ENCODE assay signal across 8 cellular contexts in the genomic region with DNA sequence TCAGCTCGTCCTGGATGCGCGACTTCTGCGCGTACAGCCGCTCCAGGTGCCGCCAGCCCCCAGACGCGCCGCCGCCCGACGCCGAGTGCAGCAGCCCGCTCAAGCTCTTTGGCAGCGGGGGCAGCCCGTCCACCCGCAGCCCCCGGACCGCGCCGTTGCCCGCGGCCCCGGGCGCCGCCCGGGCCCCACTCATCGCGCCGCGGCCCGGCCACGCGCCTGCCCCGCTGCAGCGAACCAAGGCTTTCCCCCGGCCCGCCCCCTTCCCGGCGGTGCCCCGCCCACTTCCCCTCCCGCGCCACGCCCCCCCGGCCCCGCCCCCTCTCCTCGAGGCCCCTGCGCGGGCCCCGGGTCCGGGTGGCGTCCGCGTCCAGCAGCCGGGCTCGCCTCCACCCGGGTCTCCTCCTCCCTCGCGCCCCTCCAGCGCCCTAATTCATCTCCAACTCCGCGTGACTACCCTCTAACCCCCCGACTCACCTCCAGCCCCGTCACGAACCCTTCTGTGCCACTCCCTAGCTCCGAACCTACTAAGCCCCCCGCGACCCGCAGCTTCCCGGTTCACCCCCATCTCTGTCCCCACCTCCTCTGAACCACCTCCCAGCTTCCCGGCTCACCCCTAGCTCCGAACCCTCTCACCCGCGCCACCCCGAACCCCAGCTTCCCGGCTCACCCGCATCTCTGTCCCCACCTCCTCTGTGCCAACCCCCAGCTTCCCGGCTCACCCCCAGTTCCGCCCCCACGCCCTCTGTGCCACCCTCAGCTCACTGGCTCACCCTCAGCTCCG. TPM values are rescaled to one million over a fixed set of nuclear protein-coding genes. Genes with fewer than 3 reads are reported as not detected.
DNase-seq lines count a peak whose midpoint lies in the region; ATAC-seq, FAIRE-seq and TF ChIP-seq lines count a peak whose summit lies in the region.

A gene (minus strand): TSS at position 236 of the 781 bp plus-strand sequence. CDS start 43 bp downstream, at position 193.

- H3K36me3 Mint-ChIP-seq in T-helper 2 cell treated with Interferon-gamma antibody and Interleukin-4, amounts not matched to agents 5 μg/mL and 100 μg/mL, for 36 hours (ENCODE audit: low read depth), result no peaks in the 10 kb centered on the region
- no peaks in the 10 kb centered on the region for H3K36me3 Mint-ChIP-seq in astrocyte (ENCODE audit: low read depth, unreplicated experiment)

- no peak for FAIRE-seq in astrocyte (lab: Jason Lieb, UNC)

- H3K4me3 Mint-ChIP-seq in T-helper 2 cell treated with Interferon-gamma antibody and Interleukin-4, amounts not matched to agents 5 μg/mL and 100 μg/mL, for 36 hours, result peak within 1 kb of the TSS; percentile 70
- peak within 1 kb of the TSS; percentile 86 for H3K4me3 Mint-ChIP-seq in astrocyte (ENCODE audit: unreplicated experiment)

- H3K27ac ChIP-seq in ACC112 (ENCODE audit: low read depth, low read length) (no peak within 1 kb of the TSS), astrocyte (ENCODE audit: low read depth, low read length) (peak within 1 kb of the TSS; percentile 20), skeletal muscle tissue (ENCODE audit: low read depth, low read length) (peak within 1 kb of the TSS; percentile 30)

- DNase-seq in T-helper 2 cell treated with Interferon-gamma antibody and Interleukin-4, amounts not matched to agents 5 μg/mL and 100 μg/mL, for 36 hours (ENCODE audit: low spot score), result peak; percentile 59
- DNase-seq in astrocyte (ENCODE audit: low read depth) (no peak), OCI-M2 (lab: John Stamatoyannopoulos, UW; ENCODE audit: unreplicated experiment) (no peak)

- H3K9me3 ChIP-seq in astrocyte (ENCODE audit: insufficient read depth, low read depth, low read length) (no peaks in the 10 kb centered on the region), iPS-15b (ENCODE audit: control insufficient read depth, insufficient read depth, low read length) (no peaks in the 10 kb centered on the region), skeletal muscle tissue (ENCODE audit: control insufficient read depth in 3 of 3, low read length in 3 of 3) (peaks cover 0 to 8% (median 4%) of the 10 kb centered on the region in 3 donors)

- H3K9ac ChIP-seq in astrocyte (ENCODE audit: low read length) (peak within 1 kb of the TSS; percentile 75), iPS-15b (ENCODE audit: low read depth, low read length) (no peak within 1 kb of the TSS), skeletal muscle tissue (ENCODE audit: low read depth in 1 of 3, low read length in 3 of 3) (peak within 1 kb of the TSS; percentile 33 to 74 (median 71))

- H3K27me3 ChIP-seq in ACC112 (ENCODE audit: insufficient read depth, low read length) (peaks cover 66% of the 10 kb centered on the region), astrocyte (ENCODE audit: insufficient read depth, low read length) (no peaks in the 10 kb centered on the region), iPS-15b (ENCODE audit: control insufficient read depth, insufficient read depth, low read length) (peaks cover 60% of the 10 kb centered on the region), skeletal muscle tissue (ENCODE audit: control insufficient read depth in 3 of 3, insufficient read depth in 3 of 3, low read length in 3 of 3) (peaks cover 0 to 20% (median 14%) of the 10 kb centered on the region in 3 donors)

- H3K79me2 ChIP-seq in ACC112 (ENCODE audit: control insufficient read depth, insufficient read depth, low read length, unreplicated experiment), result no peaks in the 10 kb centered on the region
- H3K79me2 ChIP-seq in astrocyte (ENCODE audit: insufficient read depth, low read length), result peaks cover 3% of the 10 kb centered on the region

- H3K4me1 Mint-ChIP-seq in T-helper 2 cell treated with Interferon-gamma antibody and Interleukin-4, amounts not matched to agents 5 μg/mL and 100 μg/mL, for 36 hours (ENCODE audit: low read depth), result peaks cover 28% of the 10 kb centered on the region
- H3K4me1 Mint-ChIP-seq in astrocyte (ENCODE audit: low read depth, unreplicated experiment), result peaks cover 8% of the 10 kb centered on the region

- H3K36me3 ChIP-seq in ACC112 (ENCODE audit: insufficient read depth, low read length) (no peaks in the 10 kb centered on the region), astrocyte (ENCODE audit: insufficient read depth, low read length) (no peaks in the 10 kb centered on the region), iPS-15b (ENCODE audit: control insufficient read depth, insufficient read depth, low read length) (no peaks in the 10 kb centered on the region), skeletal muscle tissue (ENCODE audit: control insufficient read depth in 3 of 3, insufficient read depth in 3 of 3, low read length in 3 of 3) (no peaks in the 10 kb centered on the region)

- H2AFZ ChIP-seq in ACC112 (ENCODE audit: low read length, unreplicated experiment), result peak within 1 kb of the TSS; percentile 79
- peak within 1 kb of the TSS; percentile 72 for H2AFZ ChIP-seq in astrocyte (ENCODE audit: low read depth, low read length)

- H3K27me3 Mint-ChIP-seq in T-helper 2 cell treated with Interferon-gamma antibody and Interleukin-4, amounts not matched to agents 5 μg/mL and 100 μg/mL, for 36 hours (ENCODE audit: low read depth), result peaks cover 25% of the 10 kb centered on the region
- peaks cover 12% of the 10 kb centered on the region for H3K27me3 Mint-ChIP-seq in astrocyte (ENCODE audit: low read depth, unreplicated experiment)

- H3K4me2 ChIP-seq in astrocyte (ENCODE audit: low read length), result peak within 1 kb of the TSS; percentile 82

- peaks cover 3% of the 10 kb centered on the region for H3K9me3 Mint-ChIP-seq in T-helper 2 cell treated with Interferon-gamma antibody and Interleukin-4, amounts not matched to agents 5 μg/mL and 100 μg/mL, for 36 hours
- H3K9me3 Mint-ChIP-seq in astrocyte (ENCODE audit: unreplicated experiment), result peaks cover 8% of the 10 kb centered on the region

- no peaks in the 10 kb centered on the region for H3K4me1 ChIP-seq in ACC112 (ENCODE audit: control insufficient read depth, insufficient read depth, low read length, unreplicated experiment)
- H3K4me1 ChIP-seq in astrocyte (ENCODE audit: insufficient read depth, low read length), result peaks cover 4% of the 10 kb centered on the region
- no peaks in the 10 kb centered on the region for H3K4me1 ChIP-seq in iPS-15b (ENCODE audit: control insufficient read depth, insufficient read depth, low read length)
- H3K4me1 ChIP-seq in skeletal muscle tissue (ENCODE audit: control insufficient read depth in 3 of 3, insufficient read depth in 3 of 3, low read length in 3 of 3), result peaks cover 8 to 11% (median 10%) of the 10 kb centered on the region in 3 donors

- H3K4me3 ChIP-seq in ACC112 (ENCODE audit: low read depth, low read length) (peak within 1 kb of the TSS; percentile 70), astrocyte (ENCODE audit: insufficient read depth, low read depth, low read length) (peak within 1 kb of the TSS; percentile 63), iPS-15b (ENCODE audit: low read depth, low read length) (peak within 1 kb of the TSS; percentile 52), skeletal muscle tissue (ENCODE audit: low read length in 3 of 3) (peak within 1 kb of the TSS; percentile 61 to 72 (median 65))

- peaks cover 23% of the 10 kb centered on the region for H4K20me1 ChIP-seq in astrocyte (ENCODE audit: insufficient read depth, low read length)

- H3K27ac Mint-ChIP-seq in T-helper 2 cell treated with Interferon-gamma antibody and Interleukin-4, amounts not matched to agents 5 μg/mL and 100 μg/mL, for 36 hours, result no peak within 1 kb of the TSS
- H3K27ac Mint-ChIP-seq in astrocyte (ENCODE audit: unreplicated experiment), result no peak within 1 kb of the TSS

- peak; percentile 31 for ATAC-seq in GM18519 (IDR thresholded peaks at IDR 0.05; ENCODE audit: low FRiP score, unreplicated experiment)
- ATAC-seq in HG03175 (IDR thresholded peaks at IDR 0.05; ENCODE audit: unreplicated experiment), result peak; percentile 70

- TF ChIP-seq CTCF in astrocyte (IDR thresholded peaks at IDR 0.05; ENCODE audit: insufficient read depth, low read depth, low read length), result no peak

RNA-seq across cellular contexts. Expression of the gene that starts here (rescaled TPM):
- total RNA-seq in astrocyte (9.6 and 12.6 TPM in 2 replicates), skeletal muscle tissue (14.1 TPM)
